In genomic region chr6:68024570-68025269, GRCh38 we compare ENCODE assay signal across 27 cellular contexts.
"Had no signal": no experiment of that assay in that cellular context is flagged by ENCODE, and none has a peak within 500 bp of the region (broad histone marks: within the 10 kb centered on the region; RNA-seq: fewer than 3 reads in every experiment).

No MANE protein-coding gene starts in this region.

- H3K9me3 Mint-ChIP-seq: nephron had no signal

- H3K4me3 Mint-ChIP-seq: immature natural killer cell; naive thymus-derived CD8-positive, alpha-beta T cell; nephron; neural crest cell; stimulated activated naive B cell treated with anti-CD40 and anti-IgM and Interleukin-4, amounts not matched to agents 10 μg/mL and 1 μg/mL and 100 μg/mL, for 72 hours; stimulated activated naive CD8-positive, alpha-beta T cell treated with anti-CD3 and anti-CD28 coated beads, Interleukin-15, Interleukin-2, amounts not matched to agents 100 ng/mL and 50 ng/mL, for 24 hours had no signal

- H3K27ac ChIP-seq: left ventricle myocardium inferior, pancreas, prostate gland, skin epidermis, suprapubic skin, thoracic aorta, tibial artery, upper lobe of right lung had no signal

- ATAC-seq: naive thymus-derived CD8-positive, alpha-beta T cell; pancreas; right cardiac atrium; sciatic nerve; stimulated activated naive B cell treated with anti-CD40 and anti-IgM and Interleukin-4, amounts not matched to agents 10 μg/mL and 1 μg/mL and 100 μg/mL, for 72 hours; upper lobe of right lung had no signal

- H3K9me3 ChIP-seq: pancreas, prostate gland, suprapubic skin, thoracic aorta, tibial artery, upper lobe of right lung had no signal

- DNase-seq: hypothalamus; immature natural killer cell; kidney; left ventricle myocardium inferior; midbrain; naive thymus-derived CD8-positive, alpha-beta T cell; nucleus accumbens; pancreas; posterior cingulate gyrus; retina; right cardiac atrium; stimulated activated CD4-positive, alpha-beta T cell treated with anti-CD3 and anti-CD28 coated beads, Interleukin-12 subunit alpha, Interleukin-12 subunit beta, amount 100 ng/mL, for 4 hours; stimulated activated CD4-positive, alpha-beta T cell treated with anti-CD3 and anti-CD28 coated beads, Interleukin-15, amount 100 ng/mL, for 24 hours; stimulated activated CD4-positive, alpha-beta T cell treated with anti-CD3 and anti-CD28 coated beads, Interleukin-2, amount 100 ng/mL, for 24 hours; stimulated activated CD4-positive, alpha-beta T cell treated with anti-CD3 and anti-CD28 coated beads, Interleukin-4, amount 100 ng/mL, for 1 hour; stimulated activated naive B cell treated with anti-CD40 and anti-IgM and Interleukin-4, amounts not matched to agents 10 μg/mL and 1 μg/mL and 100 μg/mL, for 72 hours; tibial artery; trophoblast cell; upper lobe of right lung had no signal

- H3K27ac Mint-ChIP-seq: immature natural killer cell; naive thymus-derived CD8-positive, alpha-beta T cell; nephron; stimulated activated naive B cell treated with anti-CD40 and anti-IgM and Interleukin-4, amounts not matched to agents 10 μg/mL and 1 μg/mL and 100 μg/mL, for 72 hours; stimulated activated naive CD8-positive, alpha-beta T cell treated with anti-CD3 and anti-CD28 coated beads, Interleukin-15, Interleukin-2, amounts not matched to agents 100 ng/mL and 50 ng/mL, for 24 hours had no signal

- H3K4me1 Mint-ChIP-seq: immature natural killer cell; naive thymus-derived CD8-positive, alpha-beta T cell; nephron; neural crest cell; stimulated activated naive B cell treated with anti-CD40 and anti-IgM and Interleukin-4, amounts not matched to agents 10 μg/mL and 1 μg/mL and 100 μg/mL, for 72 hours had no signal

- H3K27me3 ChIP-seq: pancreas, suprapubic skin, tibial artery, upper lobe of right lung had no signal

- H3K27me3 Mint-ChIP-seq: naive thymus-derived CD8-positive, alpha-beta T cell; stimulated activated naive B cell treated with anti-CD40 and anti-IgM and Interleukin-4, amounts not matched to agents 10 μg/mL and 1 μg/mL and 100 μg/mL, for 72 hours; stimulated activated naive CD8-positive, alpha-beta T cell treated with anti-CD3 and anti-CD28 coated beads, Interleukin-15, Interleukin-2, amounts not matched to agents 100 ng/mL and 50 ng/mL, for 24 hours had no signal

- H3K4me1 ChIP-seq: left ventricle myocardium inferior, pancreas, prostate gland, suprapubic skin, tibial artery, upper lobe of right lung had no signal

- H3K36me3 Mint-ChIP-seq: naive thymus-derived CD8-positive, alpha-beta T cell; stimulated activated naive B cell treated with anti-CD40 and anti-IgM and Interleukin-4, amounts not matched to agents 10 μg/mL and 1 μg/mL and 100 μg/mL, for 72 hours had no signal
